ENCODE assay signal across 8 cellular contexts in the genomic region with DNA sequence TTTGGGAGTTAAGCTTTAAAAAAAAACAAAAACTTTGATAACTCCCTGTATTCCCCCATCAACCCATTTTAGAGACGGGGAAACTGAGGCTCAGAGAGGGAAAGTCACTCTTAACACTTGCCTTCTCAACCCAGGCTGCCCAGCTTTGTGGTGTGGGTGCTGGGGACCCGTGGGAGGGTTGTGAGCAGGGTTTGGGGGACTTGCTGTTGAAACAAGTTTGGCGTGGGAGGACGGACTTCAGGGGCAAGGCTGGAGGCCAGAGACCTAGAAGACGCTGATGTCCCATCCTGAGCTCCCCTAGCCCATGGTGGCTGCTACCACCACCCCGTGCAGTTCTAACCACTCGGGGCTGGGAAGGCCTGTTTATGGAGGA. TPM values are rescaled to one million over a fixed set of nuclear protein-coding genes. Genes with fewer than 3 reads are reported as not detected.
DNase-seq lines count a peak whose midpoint lies in the region; ATAC-seq and TF ChIP-seq lines count a peak whose summit lies in the region.

No MANE protein-coding gene starts in this region.

- WGBS in adrenal gland, 4 donors = 54 to 67% (median 60%) methylated on average over 7 of the region's 7 CpGs

- H3K4me3 ChIP-seq in BLaER1 treated with 17β-estradiol and CSF1 and Interleukin-3, amounts not matched to agents 10 nM and 100 nM = no peak overlapping the region; a peak in 1 of 20 replicates
- H3K4me3 ChIP-seq in MM.1S (ENCODE audit: low read length) = peak overlapping the region; percentile 87
- H3K4me3 ChIP-seq in neutrophil (ENCODE audit: low read depth in 1 of 2, low read length in 1 of 2) = peak overlapping the region; percentile 83 to 99
- H3K4me3 ChIP-seq in adrenal gland = no peak overlapping the region

- H2AFZ ChIP-seq in MM.1S (ENCODE audit: low read length) = peak overlapping the region; percentile 44

- no peaks in the 10 kb centered on the region for H3K27me3 ChIP-seq in BLaER1 treated with 17β-estradiol and CSF1 and Interleukin-3, amounts not matched to agents 10 nM and 100 nM
- no peaks in the 10 kb centered on the region for H3K27me3 ChIP-seq in MM.1S (replicated peaks; ENCODE audit: insufficient read depth, low read length)
- H3K27me3 ChIP-seq in neutrophil = no peaks in the 10 kb centered on the region
- no peaks in the 10 kb centered on the region for H3K27me3 ChIP-seq in adrenal gland

- no peaks in the 10 kb centered on the region for H3K9me2 ChIP-seq in MM.1S (replicated peaks; ENCODE audit: insufficient read depth, low read length)

- H3K9ac ChIP-seq in BLaER1 treated with 17β-estradiol and CSF1 and Interleukin-3, amounts not matched to agents 10 nM and 100 nM = peak overlapping the region in 4 of 11 experiments; percentile 89 to 96 (median 94); a peak in 2 of 22 replicates
- no peak overlapping the region; the same call in 1 of the 2 replicates for H3K9ac ChIP-seq in MM.1S (ENCODE audit: low read length)

- TF ChIP-seq CTCF in MM.1S (IDR thresholded peaks at IDR 0.05; ENCODE audit: low read length) (no peak), neutrophil (IDR thresholded peaks at IDR 0.05) (no peak), adrenal gland (IDR thresholded peaks at IDR 0.05) (no peak)

- H3K4me2 ChIP-seq in BLaER1 treated with 17β-estradiol and CSF1 and Interleukin-3, amounts not matched to agents 10 nM and 100 nM = peak overlapping the region in 9 of 11 experiments; percentile 36 to 100 (median 92); a peak in 17 of 22 replicates
- H3K4me2 ChIP-seq in MM.1S (ENCODE audit: low read depth, low read length) = peak overlapping the region; percentile 95

- H3K9me3 ChIP-seq in BLaER1 treated with 17β-estradiol and CSF1 and Interleukin-3, amounts not matched to agents 10 nM and 100 nM (replicated peaks in 1 of 11) = no peaks in the 10 kb centered on the region
- H3K9me3 ChIP-seq in MM.1S (replicated peaks; ENCODE audit: insufficient read depth, low read length) (no peaks in the 10 kb centered on the region), neutrophil (no peaks in the 10 kb centered on the region), adrenal gland (replicated peaks in 1 of 3) (no peaks in the 10 kb centered on the region)

- H3K4me1 ChIP-seq in BLaER1 treated with 17β-estradiol and CSF1 and Interleukin-3, amounts not matched to agents 10 nM and 100 nM = peaks cover 18 to 35% (median 22%) of the 10 kb centered on the region in 10 experiments
- H3K4me1 ChIP-seq in MM.1S (ENCODE audit: low read length) = peaks cover 20% of the 10 kb centered on the region; the same call in 1 of the 2 replicates
- peaks cover 14 to 25% of the 10 kb centered on the region in 2 experiments for H3K4me1 ChIP-seq in neutrophil (ENCODE audit: control insufficient read depth in 1 of 2, insufficient read depth in 1 of 2, low read depth in 1 of 2, low read length in 1 of 2)
- H3K4me1 ChIP-seq in adrenal gland (replicated peaks in 1 of 2) = peaks cover 6 to 22% of the 10 kb centered on the region in 2 donors

- intact Hi-C loops in adrenal gland (cut with DNase I) = loop anchor here in 1 of 2 donors (10.0 kb wide), 1 partner anchor 313 kb away; no protein-coding TSS in a partner anchor

- H3K79me2 ChIP-seq in MM.1S (ENCODE audit: low read length) = peaks cover 38% of the 10 kb centered on the region

- DNase-seq in MM.1S (no peak), adrenal gland (no peak), NCI-H82 treated with DMSO at 0.1 percent for 48 hours (lab: John Stamatoyannopoulos, UW; ENCODE audit: unreplicated experiment) (no peak), MV-4-11 (lab: John Stamatoyannopoulos, UW) (no peak)

- peak overlapping the region in 3 of 11 experiments; percentile 8 to 98 (median 94); a peak in 4 of 22 replicates for H3K27ac ChIP-seq in BLaER1 treated with 17β-estradiol and CSF1 and Interleukin-3, amounts not matched to agents 10 nM and 100 nM
- H3K27ac ChIP-seq in MM.1S (ENCODE audit: low read length) (peak overlapping the region; percentile 2; the same call in 1 of the 2 replicates), cingulate gyrus (ENCODE audit: low read depth, low read length) (peak overlapping the region; percentile 99), neutrophil (peak overlapping the region; percentile 89), adrenal gland (peak overlapping the region in 2 of 5 donors; percentile 91 to 96)

- no peaks in the 10 kb centered on the region for H3F3A ChIP-seq in MM.1S (ENCODE audit: insufficient read depth, low read length)

- TF ChIP-seq POLR2A in adrenal gland (IDR thresholded peaks at IDR 0.05) = no peak

- peaks cover 0 to 63% (median 41%) of the 10 kb centered on the region in 11 experiments; a peak in 19 of 22 replicates for H4K20me1 ChIP-seq in BLaER1 treated with 17β-estradiol and CSF1 and Interleukin-3, amounts not matched to agents 10 nM and 100 nM
- no peaks in the 10 kb centered on the region for H4K20me1 ChIP-seq in MM.1S (ENCODE audit: insufficient read depth, low read length)

- no peak for ATAC-seq in esophagus mucosa

- peaks cover 22 to 41% (median 35%) of the 10 kb centered on the region in 11 experiments for H3K36me3 ChIP-seq in BLaER1 treated with 17β-estradiol and CSF1 and Interleukin-3, amounts not matched to agents 10 nM and 100 nM
- H3K36me3 ChIP-seq in MM.1S (replicated peaks; ENCODE audit: insufficient read depth, low read length) (no peaks in the 10 kb centered on the region), neutrophil (peaks cover 29% of the 10 kb centered on the region), adrenal gland (replicated peaks in 1 of 2) (peaks cover 0 to 11% of the 10 kb centered on the region in 2 donors)

RNA-seq across cellular contexts. Expression of a gene that starts 0.7 kb away (rescaled TPM):
- total RNA-seq in adrenal gland = 10 to 100 TPM; 13.3 to 78.4 (median 23.2) TPM
- 10 to 100 TPM in 2 of 3 donors, 1 to 10 TPM in 1; 5.0 to 39.0 (median 21.9) TPM for polyA plus RNA-seq in adrenal gland
- 10.5 TPM for total RNA-seq in esophagus mucosa

RNA-seq across cellular contexts. Expression of a gene that starts 20.7 kb away (rescaled TPM):
- total RNA-seq in adrenal gland (10 to 100 TPM in 7 of 8 donors, 1 to 10 TPM in 1; 8.9 to 25.5 (median 17.2) TPM), esophagus mucosa (0.64 TPM)
- 1 to 10 TPM; 5.2 to 6.9 (median 6.2) TPM for polyA plus RNA-seq in adrenal gland

RNA-seq across cellular contexts. Expression of a gene that starts 42.1 kb away (rescaled TPM):
- total RNA-seq in adrenal gland (1 to 10 TPM; 2.0 to 5.9 (median 3.4) TPM), esophagus mucosa (0.28 TPM)
- polyA plus RNA-seq in adrenal gland = 1 to 10 TPM; 1.6 to 4.9 (median 2.6) TPM

RNA-seq across cellular contexts. Expression of a gene that starts 54.6 kb away (rescaled TPM):
- total RNA-seq in adrenal gland (100 to 1,000 TPM in 5 of 8 donors, 10 to 100 TPM in 3; 49.3 to 137 (median 105) TPM), esophagus mucosa (36.6 TPM)
- polyA plus RNA-seq in adrenal gland = 100 to 1,000 TPM in 1 of 3 donors, 10 to 100 TPM in 2; 18.1 to 178 (median 100.0) TPM

Comparison
In these comparisons a context has a peak if more than half of its experiments do, and no peak if none do; other contexts are left out.
1. H3K4me3 ChIP-seq: peak in MM.1S (single experiment) and neutrophil (2 of 2); none in BLaER1 treated with 17β-estradiol and CSF1 and Interleukin-3, amounts not matched to agents 10 nM and 100 nM (0 of 10) and adrenal gland (0 of 4).